ENCODE assay signal across 19 cellular contexts in the genomic region with DNA sequence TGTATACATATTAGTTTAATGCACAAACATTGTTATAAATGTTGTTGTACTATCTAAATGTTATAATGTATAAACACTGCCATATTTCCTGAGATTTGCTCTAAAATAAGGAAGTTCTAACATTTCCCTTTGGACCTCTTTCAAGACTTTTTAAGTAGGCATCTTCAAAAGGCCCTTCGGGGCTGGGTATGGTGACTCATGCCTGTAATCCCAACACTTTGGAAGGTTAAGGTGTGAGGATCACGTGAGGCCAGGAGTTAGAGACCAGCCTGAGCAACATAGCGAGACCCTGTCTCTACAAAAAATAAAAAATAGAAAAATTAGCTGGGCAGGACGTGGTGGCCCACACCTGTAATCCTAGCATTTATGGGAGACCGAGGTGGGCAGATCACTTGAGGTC. TPM values are rescaled to one million over a fixed set of nuclear protein-coding genes. Genes with fewer than 3 reads are reported as not detected.
A peak's percentile ranks its signal among the peaks of the same experiment; 100 is the strongest.
DNase-seq lines count a peak whose midpoint lies in the region; ATAC-seq, FAIRE-seq and TF ChIP-seq lines count a peak whose summit lies in the region.
"Had no signal": no experiment of that assay in that cellular context is flagged by ENCODE, and none has a peak within 500 bp of the region (broad histone marks: within the 10 kb centered on the region; RNA-seq: fewer than 3 reads in every experiment).

No MANE protein-coding gene starts in this region.

- POLR2A ChIA-PET in activated CD4-positive, alpha-beta T cell treated with anti-CD3 and anti-CD28 coated beads for 36 hours (lab: Charles Lee): no interaction called here
- POLR2A ChIA-PET in endothelial cell of umbilical vein (lab: Charles Lee): no interaction called here

- CTCF ChIA-PET in activated CD4-positive, alpha-beta T cell treated with anti-CD3 and anti-CD28 coated beads for 36 hours (lab: Charles Lee): interaction anchor here (0.5 to 2.9 kb wide), 28 partner anchors 8 to 816 kb away, joined by 3 to 22 read pairs (median 5); a partner anchor contains a TSS
- CTCF ChIA-PET in endothelial cell of umbilical vein (lab: Charles Lee): interaction anchor here (1.0 to 4.1 kb wide), 9 partner anchors 9 to 403 kb away, joined by 3 to 30 read pairs (median 6); no protein-coding TSS in a partner anchor

- no peaks in the 10 kb centered on the region for H3K27me3 ChIP-seq in OCI-LY3 (ENCODE audit: low read depth, low read length)
- no peaks in the 10 kb centered on the region for H3K27me3 ChIP-seq in endothelial cell of umbilical vein (ENCODE audit: control insufficient read depth in 2 of 2, insufficient read depth in 2 of 2, low read length in 2 of 2)
- no peaks in the 10 kb centered on the region for H3K27me3 ChIP-seq in esophagus muscularis mucosa
- H3K27me3 ChIP-seq: heart left ventricle had no signal

- TF ChIP-seq POLR2A in endothelial cell of umbilical vein (IDR thresholded peaks at IDR 0.05; ENCODE audit: low read depth, low read length) (no peak), esophagus muscularis mucosa (IDR thresholded peaks at IDR 0.05; ENCODE audit: low read depth) (no peak)

- peak overlapping the region; percentile 59 for H3K4me3 ChIP-seq in OCI-LY3 (ENCODE audit: low read length)
- H3K4me3 ChIP-seq in endothelial cell of umbilical vein (replicated peaks in 1 of 3; ENCODE audit: insufficient read depth in 1 of 3, low read depth in 1 of 3, low read length in 3 of 3): no peak overlapping the region
- no peak overlapping the region for H3K4me3 ChIP-seq in esophagus muscularis mucosa
- H3K4me3 ChIP-seq: heart left ventricle had no signal

- H3K36me3 Mint-ChIP-seq in activated CD4-positive, alpha-beta T cell treated with anti-CD3 and anti-CD28 coated beads for 36 hours (ENCODE audit: low read depth): peaks cover 1% of the 10 kb centered on the region
- no peaks in the 10 kb centered on the region for H3K36me3 Mint-ChIP-seq in stimulated activated effector memory CD8-positive, alpha-beta T cell treated with anti-CD3 and anti-CD28 coated beads, Interleukin-12 subunit alpha, Interleukin-12 subunit beta, amount 100 ng/mL, for 72 hours
- H3K36me3 Mint-ChIP-seq: natural killer cell treated with Interleukin-12 subunit alpha and Interleukin-12 subunit beta and Interleukin-15 and Interleukin-18, amount 100 ng/mL, for 72 hours had no signal

- BruUV-seq in endothelial cell of umbilical vein (replicated peaks; lab: Mats Ljungman, UMichigan): no TSS peak

- intact Hi-C loops in activated CD4-positive, alpha-beta T cell treated with anti-CD3 and anti-CD28 coated beads for 36 hours (cut with DNase I, micrococcal nuclease): loop anchor here (5.0 kb wide), 2 partner anchors 45 to 75 kb away; a partner anchor contains a TSS
- intact Hi-C loops in endothelial cell of umbilical vein (cut with micrococcal nuclease): no loop called here
- intact Hi-C loops in esophagus muscularis mucosa (cut with DNase I): no loop called here

- H3K27ac ChIP-seq in OCI-LY3 (ENCODE audit: low read length) (peak overlapping the region; percentile 67), endothelial cell of umbilical vein (ENCODE audit: insufficient read depth, low read depth, low read length) (no peak overlapping the region), esophagus muscularis mucosa (replicated peaks in 1 of 4) (no peak overlapping the region)
- H3K27ac ChIP-seq: heart left ventricle had no signal

- H3K27ac Mint-ChIP-seq in activated CD4-positive, alpha-beta T cell treated with anti-CD3 and anti-CD28 coated beads for 36 hours: no peak overlapping the region
- H3K27ac Mint-ChIP-seq in stimulated activated effector memory CD8-positive, alpha-beta T cell treated with anti-CD3 and anti-CD28 coated beads, Interleukin-12 subunit alpha, Interleukin-12 subunit beta, amount 100 ng/mL, for 72 hours: peak overlapping the region; percentile 85
- H3K27ac Mint-ChIP-seq: activated T-helper 1 cell treated with anti-CD3 and anti-CD28 coated beads, Interleukin-12 subunit alpha, Interleukin-12 subunit beta, Interleukin-2, Interleukin-4 antibody, amounts not matched to agents 30 ng/mL and 10 ng/mL and 1 ng/mL, durations not matched to agents 14 hours and 24 hours and 36 hours; mesothelial cell of epicardium; natural killer cell treated with Interleukin-12 subunit alpha and Interleukin-12 subunit beta and Interleukin-15 and Interleukin-18, amount 100 ng/mL, for 72 hours had no signal

- no peaks in the 10 kb centered on the region for H3K36me3 ChIP-seq in OCI-LY3 (replicated peaks; ENCODE audit: low read depth, low read length)
- H3K36me3 ChIP-seq in endothelial cell of umbilical vein (ENCODE audit: control insufficient read depth in 2 of 2, extremely low read depth in 1 of 2, insufficient read depth in 2 of 2, low read length in 2 of 2): no peaks in the 10 kb centered on the region
- H3K36me3 ChIP-seq in esophagus muscularis mucosa: no peaks in the 10 kb centered on the region
- H3K36me3 ChIP-seq: heart left ventricle had no signal

- TF ChIP-seq EP300 in esophagus muscularis mucosa (IDR thresholded peaks at IDR 0.05): no peak

- peaks cover 13% of the 10 kb centered on the region for H3K4me1 ChIP-seq in OCI-LY3 (ENCODE audit: low read length)
- H3K4me1 ChIP-seq in endothelial cell of umbilical vein (ENCODE audit: control insufficient read depth, extremely low read depth, insufficient read depth, low read length): no peaks in the 10 kb centered on the region
- H3K4me1 ChIP-seq in esophagus muscularis mucosa: peaks cover 0 to under 1% (median 0%) of the 10 kb centered on the region in 4 donors

- peak; percentile 44 for FAIRE-seq in endothelial cell of umbilical vein (lab: Jason Lieb, UNC)
- FAIRE-seq: H1 had no signal

- H3K9me1 ChIP-seq in endothelial cell of umbilical vein (replicated peaks; ENCODE audit: control insufficient read depth, extremely low read depth, insufficient read depth, low read length): no peaks in the 10 kb centered on the region

- H3K4me3 Mint-ChIP-seq in activated CD4-positive, alpha-beta T cell treated with anti-CD3 and anti-CD28 coated beads for 36 hours: no peak overlapping the region
- no peak overlapping the region for H3K4me3 Mint-ChIP-seq in stimulated activated effector memory CD8-positive, alpha-beta T cell treated with anti-CD3 and anti-CD28 coated beads, Interleukin-12 subunit alpha, Interleukin-12 subunit beta, amount 100 ng/mL, for 72 hours
- H3K4me3 Mint-ChIP-seq: activated CD4-positive, alpha-beta T cell treated with anti-CD3 and anti-CD28 coated beads, Interleukin-2, amount 10 ng/mL, durations not matched to agents 24 days and 14 days; activated T-helper 1 cell treated with anti-CD3 and anti-CD28 coated beads, Interleukin-12 subunit alpha, Interleukin-12 subunit beta, Interleukin-2, Interleukin-4 antibody, amounts not matched to agents 30 ng/mL and 10 ng/mL and 1 ng/mL, durations not matched to agents 14 hours and 24 hours and 36 hours; central memory CD8-positive, alpha-beta T cell; mesothelial cell of epicardium; natural killer cell treated with Interleukin-12 subunit alpha and Interleukin-12 subunit beta and Interleukin-15 and Interleukin-18, amount 100 ng/mL, for 72 hours had no signal

- H3K9me3 ChIP-seq in OCI-LY3 (ENCODE audit: insufficient read depth, low read length): no peaks in the 10 kb centered on the region
- H3K9me3 ChIP-seq in endothelial cell of umbilical vein (replicated peaks; ENCODE audit: control insufficient read depth, insufficient read depth, low read length): no peaks in the 10 kb centered on the region
- no peaks in the 10 kb centered on the region for H3K9me3 ChIP-seq in esophagus muscularis mucosa

- H2AFZ ChIP-seq in OCI-LY3 (ENCODE audit: low read depth, low read length) (peak overlapping the region; percentile 94), endothelial cell of umbilical vein (ENCODE audit: low read depth, low read length) (no peak overlapping the region)

- no peak for DNase-seq in activated CD4-positive, alpha-beta T cell treated with anti-CD3 and anti-CD28 coated beads for 36 hours
- DNase-seq in activated CD4-positive, alpha-beta T cell treated with anti-CD3 and anti-CD28 coated beads, Interleukin-2, amount 50 U/mL, for 1 hour: no peak
- DNase-seq in endothelial cell of umbilical vein (ENCODE audit: low read depth, low spot score): no peak
- DNase-seq in stimulated activated effector memory CD8-positive, alpha-beta T cell treated with anti-CD3 and anti-CD28 coated beads, Interleukin-12 subunit alpha, Interleukin-12 subunit beta, amount 100 ng/mL, for 72 hours (ENCODE audit: low spot score in 2 of 2): no peak
- DNase-seq in NCI-H1436 (lab: John Stamatoyannopoulos, UW): no peak
- no peak for DNase-seq in esophagus muscularis mucosa (ENCODE audit: extremely low spot score)
- DNase-seq in DMS53 treated with DMSO at 0.1 percent for 48 hours (lab: John Stamatoyannopoulos, UW; ENCODE audit: unreplicated experiment): no peak
- DNase-seq: aorta, heart left ventricle, left cardiac atrium, NCI-H187 treated with DMSO at 0.1 percent for 48 hours had no signal

- TF ChIP-seq CTCF in OCI-LY3 (IDR thresholded peaks at IDR 0.05; ENCODE audit: low read depth, low read length) (no peak), endothelial cell of umbilical vein (IDR thresholded peaks at IDR 0.05; ENCODE audit: extremely low read depth in 1 of 2, insufficient read depth in 1 of 2, low read depth in 1 of 2, low read length in 2 of 2) (no peak), esophagus muscularis mucosa (IDR thresholded peaks at IDR 0.05) (no peak)

- WGBS in esophagus muscularis mucosa: 85% methylated on average over 5 of the region's 5 CpGs

- dilution Hi-C loops in endothelial cell of umbilical vein (cut with MboI; ENCODE audit: extremely low pct_ligation_motif_present, low sequenced_read_pairs): no loop called here

- H3K4me2 ChIP-seq in OCI-LY3 (ENCODE audit: low read length) (peak overlapping the region; percentile 73), endothelial cell of umbilical vein (ENCODE audit: insufficient read depth, low read length) (no peak overlapping the region)

- peaks cover 15% of the 10 kb centered on the region for H3K4me1 Mint-ChIP-seq in activated CD4-positive, alpha-beta T cell treated with anti-CD3 and anti-CD28 coated beads for 36 hours
- H3K4me1 Mint-ChIP-seq in stimulated activated effector memory CD8-positive, alpha-beta T cell treated with anti-CD3 and anti-CD28 coated beads, Interleukin-12 subunit alpha, Interleukin-12 subunit beta, amount 100 ng/mL, for 72 hours: peaks cover 33% of the 10 kb centered on the region

- peak; percentile 17 for ATAC-seq in activated CD4-positive, alpha-beta T cell treated with anti-CD3 and anti-CD28 coated beads for 36 hours
- no peak for ATAC-seq in stimulated activated effector memory CD8-positive, alpha-beta T cell treated with anti-CD3 and anti-CD28 coated beads, Interleukin-12 subunit alpha, Interleukin-12 subunit beta, amount 100 ng/mL, for 72 hours

- peaks cover 2% of the 10 kb centered on the region for H3K27me3 Mint-ChIP-seq in activated CD4-positive, alpha-beta T cell treated with anti-CD3 and anti-CD28 coated beads for 36 hours
- H3K27me3 Mint-ChIP-seq: activated naive CD4-positive, alpha-beta T cell treated with anti-CD3 and anti-CD28 coated beads, Interleukin-2, amount 50 U/mL, for 24 hours; central memory CD8-positive, alpha-beta T cell had no signal

- peak overlapping the region; percentile 51; the same call in 1 of the 2 replicates for H3K9ac ChIP-seq in OCI-LY3 (ENCODE audit: low read length)
- H3K9ac ChIP-seq in endothelial cell of umbilical vein (replicated peaks; ENCODE audit: extremely low read depth, insufficient read depth, low read length): no peak overlapping the region

- H3K79me2 ChIP-seq in OCI-LY3 (ENCODE audit: low read length): no peaks in the 10 kb centered on the region
- no peaks in the 10 kb centered on the region for H3K79me2 ChIP-seq in endothelial cell of umbilical vein (ENCODE audit: control insufficient read depth, insufficient read depth, low read length)

- H3K9me3 Mint-ChIP-seq in activated CD4-positive, alpha-beta T cell treated with anti-CD3 and anti-CD28 coated beads for 36 hours (ENCODE audit: low read depth): peaks cover 2% of the 10 kb centered on the region
- H3K9me3 Mint-ChIP-seq in stimulated activated effector memory CD8-positive, alpha-beta T cell treated with anti-CD3 and anti-CD28 coated beads, Interleukin-12 subunit alpha, Interleukin-12 subunit beta, amount 100 ng/mL, for 72 hours: no peaks in the 10 kb centered on the region
- H3K9me3 Mint-ChIP-seq: activated CD4-positive, alpha-beta T cell treated with anti-CD3 and anti-CD28 coated beads, Interleukin-2, amount 10 ng/mL, durations not matched to agents 24 days and 14 days; activated naive CD4-positive, alpha-beta T cell treated with anti-CD3 and anti-CD28 coated beads, Interleukin-2, amount 50 U/mL, for 24 hours; activated T-helper 1 cell treated with anti-CD3 and anti-CD28 coated beads, Interleukin-12 subunit alpha, Interleukin-12 subunit beta, Interleukin-2, Interleukin-4 antibody, amounts not matched to agents 30 ng/mL and 10 ng/mL and 1 ng/mL, durations not matched to agents 14 hours and 24 hours and 36 hours; central memory CD8-positive, alpha-beta T cell; natural killer cell treated with Interleukin-12 subunit alpha and Interleukin-12 subunit beta and Interleukin-15 and Interleukin-18, amount 100 ng/mL, for 72 hours had no signal

- H4K20me1 ChIP-seq in OCI-LY3 (ENCODE audit: insufficient read depth, low read length) (no peaks in the 10 kb centered on the region), endothelial cell of umbilical vein (replicated peaks; ENCODE audit: control insufficient read depth, extremely low read depth, insufficient read depth, low read length) (no peaks in the 10 kb centered on the region)

RNA-seq across cellular contexts. Expression of a gene that starts 35.5 kb away (rescaled TPM):
- total RNA-seq in activated CD4-positive, alpha-beta T cell treated with anti-CD3 and anti-CD28 coated beads for 36 hours: 1 to 10 TPM; 3.0 to 4.7 TPM
- total RNA-seq in endothelial cell of umbilical vein (27.6 and 44.9 TPM in 2 replicates), esophagus muscularis mucosa (100 to 1,000 TPM in 3 of 4 donors, 10 to 100 TPM in 1; 79.7 to 161 (median 116) TPM)
- polyA plus RNA-seq in endothelial cell of umbilical vein: 33.1 and 35.7 TPM in 2 replicates
- 29.9 and 30.3 TPM in 2 replicates for polyA plus RNA-seq in endothelial cell of umbilical vein (2011; cell fraction: cytosol; rRNA removed)
- polyA plus RNA-seq in endothelial cell of umbilical vein (2011; cell fraction: nucleus; rRNA removed): 18.9 and 20.4 TPM in 2 replicates
- 13.2 and 50.7 TPM in 2 replicates for polyA plus RNA-seq in endothelial cell of umbilical vein (2012)
- polyA minus RNA-seq in endothelial cell of umbilical vein: 35.1 and 65.1 TPM in 2 replicates
- polyA minus RNA-seq in endothelial cell of umbilical vein (2011; cell fraction: cytosol; rRNA and poly(A)+ RNA removed): 3.6 TPM
- polyA minus RNA-seq in endothelial cell of umbilical vein (2011; cell fraction: nucleus; rRNA and poly(A)+ RNA removed): 10.9 and 11.2 TPM in 2 replicates
- total RNA-seq: natural killer cell treated with Interleukin-12 subunit alpha and Interleukin-12 subunit beta and Interleukin-15 and Interleukin-18, amount 100 ng/mL, for 72 hours had no signal

RNA-seq across cellular contexts. Expression of a gene that starts 44.7 kb away (rescaled TPM):
- total RNA-seq in activated CD4-positive, alpha-beta T cell treated with anti-CD3 and anti-CD28 coated beads for 36 hours: 10 to 100 TPM; 48.8 to 49.3 TPM
- total RNA-seq in endothelial cell of umbilical vein (0.40 TPM in 1 of 2 replicates, not detected in the other), esophagus muscularis mucosa (10 to 100 TPM; 17.8 to 27.8 (median 23.7) TPM)
- 0.08 TPM in 1 of 2 replicates, not detected in the other for polyA plus RNA-seq in endothelial cell of umbilical vein
- not detected in 2 replicates for polyA plus RNA-seq in endothelial cell of umbilical vein (2011; cell fraction: cytosol; rRNA removed)
- polyA plus RNA-seq in endothelial cell of umbilical vein (2011; cell fraction: nucleus; rRNA removed): 0.07 and 0.18 TPM in 2 replicates
- not detected in 2 replicates for polyA plus RNA-seq in endothelial cell of umbilical vein (2012)
- 1.3 and 1.4 TPM in 2 replicates for polyA minus RNA-seq in endothelial cell of umbilical vein
- 9.2 TPM for polyA minus RNA-seq in endothelial cell of umbilical vein (2011; cell fraction: cytosol; rRNA and poly(A)+ RNA removed)
- 0.43 and 1.2 TPM in 2 replicates for polyA minus RNA-seq in endothelial cell of umbilical vein (2011; cell fraction: nucleus; rRNA and poly(A)+ RNA removed)

Comparison
In these comparisons a context has a peak if more than half of its experiments do, and no peak if none do; other contexts are left out.
1. RNA of a gene that starts 44.7 kb away (total RNA-seq): 48.8 to 49.3 TPM in activated CD4-positive, alpha-beta T cell treated with anti-CD3 and anti-CD28 coated beads for 36 hours and 17.8 to 27.8 TPM in esophagus muscularis mucosa; 0.40 TPM in endothelial cell of umbilical vein; every median in the first group is over 10 times any median in the second.
2. intact Hi-C loops: an anchor here in activated CD4-positive, alpha-beta T cell treated with anti-CD3 and anti-CD28 coated beads for 36 hours (5.0 kb wide); none called in endothelial cell of umbilical vein and esophagus muscularis mucosa.